In the genomic region with DNA sequence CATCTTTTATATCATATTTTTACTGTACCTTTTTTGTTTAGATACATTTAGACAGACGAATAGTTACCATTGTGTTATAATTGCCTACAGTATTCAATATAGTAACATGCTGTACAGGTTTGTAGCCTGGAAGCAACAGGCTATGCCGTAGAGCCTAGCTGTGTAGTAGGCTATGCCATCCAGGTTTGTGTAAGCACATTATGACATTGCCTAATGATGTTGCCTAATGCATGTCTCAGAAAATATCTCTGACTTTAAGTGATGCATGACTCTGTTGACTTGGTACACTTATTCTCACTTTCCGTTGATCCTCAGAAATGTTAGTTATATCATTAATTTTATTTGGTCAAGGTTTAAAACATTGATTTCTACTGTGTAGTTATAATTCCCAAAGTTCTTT, we compare ENCODE assay signal across 2 cellular contexts.
A peak's percentile ranks its signal among the peaks of the same experiment; 100 is the strongest.
TF ChIP-seq lines count a peak whose summit lies in the region.

No MANE protein-coding gene starts in this region.

TF ChIP-seq in HepG2, 621 proteins besides CTCF, POLR2A, EP300 and RAD21 (continues in another document):
- peak; percentile 5; the same call in 1 of the 2 replicates for TF ChIP-seq CEBPG (CRISPR knock-in tag; IDR thresholded peaks at IDR 0.05)
- TF ChIP-seq ZNF792 (CRISPR knock-in tag; IDR thresholded peaks at IDR 0.05) = no peak
- TF ChIP-seq, protein P1, sequence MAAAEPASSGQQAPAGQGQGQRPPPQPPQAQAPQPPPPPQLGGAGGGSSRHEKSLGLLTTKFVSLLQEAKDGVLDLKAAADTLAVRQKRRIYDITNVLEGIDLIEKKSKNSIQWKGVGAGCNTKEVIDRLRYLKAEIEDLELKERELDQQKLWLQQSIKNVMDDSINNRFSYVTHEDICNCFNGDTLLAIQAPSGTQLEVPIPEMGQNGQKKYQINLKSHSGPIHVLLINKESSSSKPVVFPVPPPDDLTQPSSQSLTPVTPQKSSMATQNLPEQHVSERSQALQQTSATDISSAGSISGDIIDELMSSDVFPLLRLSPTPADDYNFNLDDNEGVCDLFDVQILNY (CRISPR knock-in tag; conservative IDR thresholded peaks at IDR 0.05) = no peak
- TF ChIP-seq, protein P2, sequence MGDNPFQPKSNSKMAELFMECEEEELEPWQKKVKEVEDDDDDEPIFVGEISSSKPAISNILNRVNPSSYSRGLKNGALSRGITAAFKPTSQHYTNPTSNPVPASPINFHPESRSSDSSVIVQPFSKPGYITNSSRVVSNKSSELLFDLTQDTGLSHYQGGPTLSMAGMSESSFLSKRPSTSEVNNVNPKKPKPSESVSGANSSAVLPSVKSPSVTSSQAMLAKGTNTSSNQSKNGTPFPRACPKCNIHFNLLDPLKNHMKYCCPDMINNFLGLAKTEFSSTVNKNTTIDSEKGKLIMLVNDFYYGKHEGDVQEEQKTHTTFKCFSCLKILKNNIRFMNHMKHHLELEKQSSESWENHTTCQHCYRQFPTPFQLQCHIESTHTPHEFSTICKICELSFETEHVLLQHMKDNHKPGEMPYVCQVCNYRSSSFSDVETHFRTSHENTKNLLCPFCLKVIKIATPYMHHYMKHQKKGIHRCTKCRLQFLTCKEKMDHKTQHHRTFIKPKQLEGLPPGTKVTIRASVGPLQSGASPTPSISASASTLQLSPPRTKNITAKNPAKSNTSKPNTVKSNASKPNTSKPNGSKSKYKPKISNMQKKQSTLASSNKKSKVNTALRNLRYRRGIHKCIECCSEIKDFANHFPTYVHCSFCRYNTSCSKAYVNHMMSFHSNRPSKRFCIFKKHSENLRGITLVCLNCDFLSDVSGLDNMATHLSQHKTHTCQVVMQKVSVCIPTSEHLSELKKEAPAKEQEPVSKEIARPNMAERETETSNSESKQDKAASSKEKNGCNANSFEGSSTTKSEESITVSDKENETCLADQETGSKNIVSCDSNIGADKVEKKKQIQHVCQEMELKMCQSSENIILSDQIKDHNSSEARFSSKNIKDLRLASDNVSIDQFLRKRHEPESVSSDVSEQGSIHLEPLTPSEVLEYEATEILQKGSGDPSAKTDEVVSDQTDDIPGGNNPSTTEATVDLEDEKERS (CRISPR knock-in tag; IDR thresholded peaks at IDR 0.05) = no peak
- TF ChIP-seq, protein P3, sequence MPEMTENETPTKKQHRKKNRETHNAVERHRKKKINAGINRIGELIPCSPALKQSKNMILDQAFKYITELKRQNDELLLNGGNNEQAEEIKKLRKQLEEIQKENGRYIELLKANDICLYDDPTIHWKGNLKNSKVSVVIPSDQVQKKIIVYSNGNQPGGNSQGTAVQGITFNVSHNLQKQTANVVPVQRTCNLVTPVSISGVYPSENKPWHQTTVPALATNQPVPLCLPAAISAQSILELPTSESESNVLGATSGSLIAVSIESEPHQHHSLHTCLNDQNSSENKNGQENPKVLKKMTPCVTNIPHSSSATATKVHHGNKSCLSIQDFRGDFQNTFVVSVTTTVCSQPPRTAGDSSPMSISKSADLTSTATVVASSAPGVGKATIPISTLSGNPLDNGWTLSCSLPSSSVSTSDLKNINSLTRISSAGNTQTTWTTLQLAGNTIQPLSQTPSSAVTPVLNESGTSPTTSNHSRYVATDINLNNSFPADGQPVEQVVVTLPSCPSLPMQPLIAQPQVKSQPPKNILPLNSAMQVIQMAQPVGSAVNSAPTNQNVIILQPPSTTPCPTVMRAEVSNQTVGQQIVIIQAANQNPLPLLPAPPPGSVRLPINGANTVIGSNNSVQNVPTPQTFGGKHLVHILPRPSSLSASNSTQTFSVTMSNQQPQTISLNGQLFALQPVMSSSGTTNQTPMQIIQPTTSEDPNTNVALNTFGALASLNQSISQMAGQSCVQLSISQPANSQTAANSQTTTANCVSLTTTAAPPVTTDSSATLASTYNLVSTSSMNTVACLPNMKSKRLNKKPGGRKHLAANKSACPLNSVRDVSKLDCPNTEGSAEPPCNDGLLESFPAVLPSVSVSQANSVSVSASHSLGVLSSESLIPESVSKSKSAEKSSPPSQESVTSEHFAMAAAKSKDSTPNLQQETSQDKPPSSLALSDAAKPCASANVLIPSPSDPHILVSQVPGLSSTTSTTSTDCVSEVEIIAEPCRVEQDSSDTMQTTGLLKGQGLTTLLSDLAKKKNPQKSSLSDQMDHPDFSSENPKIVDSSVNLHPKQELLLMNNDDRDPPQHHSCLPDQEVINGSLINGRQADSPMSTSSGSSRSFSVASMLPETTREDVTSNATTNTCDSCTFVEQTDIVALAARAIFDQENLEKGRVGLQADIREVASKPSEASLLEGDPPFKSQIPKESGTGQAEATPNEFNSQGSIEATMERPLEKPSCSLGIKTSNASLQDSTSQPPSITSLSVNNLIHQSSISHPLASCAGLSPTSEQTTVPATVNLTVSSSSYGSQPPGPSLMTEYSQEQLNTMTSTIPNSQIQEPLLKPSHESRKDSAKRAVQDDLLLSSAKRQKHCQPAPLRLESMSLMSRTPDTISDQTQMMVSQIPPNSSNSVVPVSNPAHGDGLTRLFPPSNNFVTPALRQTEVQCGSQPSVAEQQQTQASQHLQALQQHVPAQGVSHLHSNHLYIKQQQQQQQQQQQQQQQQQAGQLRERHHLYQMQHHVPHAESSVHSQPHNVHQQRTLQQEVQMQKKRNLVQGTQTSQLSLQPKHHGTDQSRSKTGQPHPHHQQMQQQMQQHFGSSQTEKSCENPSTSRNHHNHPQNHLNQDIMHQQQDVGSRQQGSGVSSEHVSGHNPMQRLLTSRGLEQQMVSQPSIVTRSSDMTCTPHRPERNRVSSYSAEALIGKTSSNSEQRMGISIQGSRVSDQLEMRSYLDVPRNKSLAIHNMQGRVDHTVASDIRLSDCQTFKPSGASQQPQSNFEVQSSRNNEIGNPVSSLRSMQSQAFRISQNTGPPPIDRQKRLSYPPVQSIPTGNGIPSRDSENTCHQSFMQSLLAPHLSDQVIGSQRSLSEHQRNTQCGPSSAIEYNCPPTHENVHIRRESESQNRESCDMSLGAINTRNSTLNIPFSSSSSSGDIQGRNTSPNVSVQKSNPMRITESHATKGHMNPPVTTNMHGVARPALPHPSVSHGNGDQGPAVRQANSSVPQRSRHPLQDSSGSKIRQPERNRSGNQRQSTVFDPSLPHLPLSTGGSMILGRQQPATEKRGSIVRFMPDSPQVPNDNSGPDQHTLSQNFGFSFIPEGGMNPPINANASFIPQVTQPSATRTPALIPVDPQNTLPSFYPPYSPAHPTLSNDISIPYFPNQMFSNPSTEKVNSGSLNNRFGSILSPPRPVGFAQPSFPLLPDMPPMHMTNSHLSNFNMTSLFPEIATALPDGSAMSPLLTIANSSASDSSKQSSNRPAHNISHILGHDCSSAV (CRISPR knock-in tag; IDR thresholded peaks at IDR 0.05; ENCODE audit: borderline replicate concordance) = no peak
- no peak for TF ChIP-seq NFIC (IDR thresholded peaks at IDR 0.05; ENCODE audit: low read length)

TF ChIP-seq in GM12878, 131 proteins besides CTCF, POLR2A, EP300 and RAD21:
- TF ChIP-seq, protein P4, sequence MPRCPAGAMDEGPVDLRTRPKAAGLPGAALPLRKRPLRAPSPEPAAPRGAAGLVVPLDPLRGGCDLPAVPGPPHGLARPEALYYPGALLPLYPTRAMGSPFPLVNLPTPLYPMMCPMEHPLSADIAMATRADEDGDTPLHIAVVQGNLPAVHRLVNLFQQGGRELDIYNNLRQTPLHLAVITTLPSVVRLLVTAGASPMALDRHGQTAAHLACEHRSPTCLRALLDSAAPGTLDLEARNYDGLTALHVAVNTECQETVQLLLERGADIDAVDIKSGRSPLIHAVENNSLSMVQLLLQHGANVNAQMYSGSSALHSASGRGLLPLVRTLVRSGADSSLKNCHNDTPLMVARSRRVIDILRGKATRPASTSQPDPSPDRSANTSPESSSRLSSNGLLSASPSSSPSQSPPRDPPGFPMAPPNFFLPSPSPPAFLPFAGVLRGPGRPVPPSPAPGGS (IDR thresholded peaks at IDR 0.05; ENCODE audit: borderline replicate concordance, insufficient read depth, low read depth, low read length, poor library complexity, severe bottlenecking) = no peak
- TF ChIP-seq POLR2AphosphoS2 (IDR thresholded peaks at IDR 0.05; ENCODE audit: low read depth, low read length) = no peak
